9 cellular contexts compared by ENCODE assay signal in the genomic region with DNA sequence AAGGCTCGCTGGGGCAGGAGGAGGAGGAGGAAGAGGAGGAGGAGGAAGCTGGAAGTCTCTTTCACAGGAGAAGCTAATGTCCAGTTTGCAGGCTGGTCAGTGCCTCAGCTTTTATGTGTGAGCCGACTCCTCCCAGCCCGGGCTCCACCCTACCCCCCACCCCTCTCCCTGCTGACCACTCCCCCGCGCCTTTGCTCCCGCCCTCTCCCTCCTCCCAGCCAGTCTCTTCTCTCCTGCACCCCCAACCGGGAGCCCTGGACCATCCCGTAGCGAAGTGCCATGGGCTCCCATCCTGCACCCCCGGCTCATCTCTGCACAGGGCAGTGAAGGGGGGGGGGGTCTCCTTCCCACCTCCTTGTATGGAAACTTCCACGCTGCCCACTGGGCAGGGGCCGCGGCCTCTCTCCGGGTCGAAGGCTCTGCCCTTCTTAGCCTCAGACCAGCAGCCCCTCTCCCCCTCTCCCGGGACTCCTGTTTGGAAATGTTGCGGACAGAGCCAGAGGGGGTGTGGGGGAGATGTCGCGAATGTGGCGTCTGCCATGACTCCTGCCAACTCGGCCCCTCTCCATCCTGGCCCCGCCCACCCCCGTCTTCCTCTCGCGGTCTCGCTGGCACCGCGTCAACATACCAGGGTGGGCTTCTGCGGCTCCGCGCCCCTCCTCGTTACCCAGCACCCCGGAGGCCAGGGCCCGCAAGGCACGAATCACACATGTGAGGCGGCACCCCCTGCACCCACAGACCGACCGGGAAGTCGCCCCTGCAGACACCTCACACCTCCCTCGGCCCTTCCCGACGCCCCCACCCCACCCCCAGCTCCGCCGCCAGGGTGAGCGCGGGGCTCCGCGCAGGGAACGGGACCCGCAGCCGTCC. TPM values are rescaled to one million over a fixed set of nuclear protein-coding genes. Genes with fewer than 3 reads are reported as not detected.
A peak's percentile ranks its signal among the peaks of the same experiment; 100 is the strongest.
DNase-seq lines count a peak whose midpoint lies in the region; ATAC-seq and TF ChIP-seq lines count a peak whose summit lies in the region.
"Had no signal": no experiment of that assay in that cellular context is flagged by ENCODE, and none has a peak within 500 bp of the region (broad histone marks: within the 10 kb centered on the region; RNA-seq: fewer than 3 reads in every experiment).

No MANE protein-coding gene starts in this region.

- no peaks in the 10 kb centered on the region for H3K79me2 ChIP-seq in GM23248 (ENCODE audit: insufficient read depth)

- TF ChIP-seq CTCF in dorsolateral prefrontal cortex (IDR thresholded peaks at IDR 0.05 in 54 of 56, conservative IDR thresholded peaks at IDR 0.05 in 2 of 56; ENCODE audit: low read depth in 1 of 56, partially characterized antibody in 56 of 56): no peak

- no peak overlapping the region for H3K4me2 ChIP-seq in GM23248 (ENCODE audit: unreplicated experiment)

- H3K27ac ChIP-seq in GM23248 (no peak overlapping the region), SJSA1 (peak overlapping the region; percentile 73), dorsolateral prefrontal cortex (no peak overlapping the region)

- intact Hi-C loops in dorsolateral prefrontal cortex (cut with DNase I): no loop called here

- H3F3A ChIP-seq in GM23248 (ENCODE audit: insufficient read depth): peaks cover 4% of the 10 kb centered on the region; the same call in 1 of the 2 replicates

- H3K4me1 ChIP-seq in GM23248 (ENCODE audit: insufficient read depth) (peaks cover 1% of the 10 kb centered on the region; the same call in 1 of the 2 replicates), SJSA1 (replicated peaks) (peaks cover 35% of the 10 kb centered on the region)

- H3K4me3 ChIP-seq in GM23248 (no peak overlapping the region), SJSA1 (peak overlapping the region; percentile 66), dorsolateral prefrontal cortex (peak overlapping the region in 28 of 59 donors; percentile 11 to 56 (median 30))

- in situ Hi-C loops in GM23248 (cut with MboI): no loop called here

- ATAC-seq in GM18517 (IDR thresholded peaks at IDR 0.05; ENCODE audit: unreplicated experiment): no peak
- ATAC-seq in HG03025 (IDR thresholded peaks at IDR 0.05; ENCODE audit: low FRiP score, unreplicated experiment): no peak

- H3K9me2 ChIP-seq in GM23248 (ENCODE audit: insufficient read depth): no peaks in the 10 kb centered on the region

- H3K36me3 ChIP-seq in GM23248 (ENCODE audit: low read depth) (no peaks in the 10 kb centered on the region), SJSA1 (peaks cover 38% of the 10 kb centered on the region)

- no peak overlapping the region for H3K9ac ChIP-seq in GM23248

- no peaks in the 10 kb centered on the region for H4K20me1 ChIP-seq in GM23248 (ENCODE audit: insufficient read depth)

- H2AFZ ChIP-seq in GM23248: no peak overlapping the region

- H3K27me3 ChIP-seq in GM23248 (replicated peaks; ENCODE audit: insufficient read depth) (peaks cover 57% of the 10 kb centered on the region), SJSA1 (replicated peaks) (peaks cover 46% of the 10 kb centered on the region), dorsolateral prefrontal cortex (peaks cover 0 to 100% (median 81%) of the 10 kb centered on the region in 45 donors)

- H3K9me3 ChIP-seq in GM23248 (ENCODE audit: low read depth) (no peaks in the 10 kb centered on the region), SJSA1 (replicated peaks) (peaks cover 6% of the 10 kb centered on the region; the same call in 1 of the 2 replicates)

- WGBS in GM23248 (ENCODE audit: low coverage in 1 of 2, low lambda C conversion rate in 2 of 2, missing lambda C conversion rate in 2 of 2), 2 experiments: 5% methylated on average over 17 to 48 of the region's 51 CpGs

- DNase-seq in GM23248 (peak; percentile 52), SJSA1 (ENCODE audit: low read depth in 1 of 2, low spot score in 2 of 2) (peak; percentile 90 to 95), glomerular visceral epithelial cell (ENCODE audit: extremely low spot score) (peak; percentile 16), renal cortical epithelial cell (ENCODE audit: low read depth) (peak; percentile 22), NCI-H510A (lab: John Stamatoyannopoulos, UW) (no peak), dorsolateral prefrontal cortex (no peak)

RNA-seq across cellular contexts. Expression of gene IGF2, which starts 1.8 kb away (rescaled TPM):
- not detected in 2 replicates for total RNA-seq in GM23248 (2014; rRNA removed; shearing (Covaris generic))
- 0.06 and 0.18 TPM in 2 replicates for polyA plus RNA-seq in GM23248 (2016; fragmentation: Nextera tagmentation; extraction: Ambion mirVana)
- total RNA-seq in SJSA1 (2014; rRNA removed; shearing (Covaris generic)): 29.7 and 31.5 TPM in 2 replicates
- total RNA-seq in renal cortical epithelial cell: 0.75 TPM in 1 of 2 replicates, not detected in the other
- 100 to 1,000 TPM in 2 of 120 experiments, 10 to 100 TPM in 51, 1 to 10 TPM in 67; 1.8 to 139 (median 9.0) TPM for total RNA-seq in dorsolateral prefrontal cortex
- polyA plus RNA-seq: IgD-negative memory B cell had no signal

RNA-seq across cellular contexts. Expression of gene INS, which starts 23.6 kb away (rescaled TPM):
- total RNA-seq in GM23248 (2014; rRNA removed; shearing (Covaris generic)): not detected in 2 replicates
- polyA plus RNA-seq in GM23248 (2016; fragmentation: Nextera tagmentation; extraction: Ambion mirVana): not detected in 2 replicates
- not detected in 2 replicates for total RNA-seq in SJSA1 (2014; rRNA removed; shearing (Covaris generic))
- not detected in 2 replicates for total RNA-seq in renal cortical epithelial cell
- total RNA-seq in dorsolateral prefrontal cortex: not detected
- polyA plus RNA-seq: IgD-negative memory B cell had no signal

RNA-seq across cellular contexts. Expression of gene TH, which starts 34.2 kb away (rescaled TPM):
- not detected in 2 replicates for total RNA-seq in GM23248 (2014; rRNA removed; shearing (Covaris generic))
- not detected in 2 replicates for polyA plus RNA-seq in GM23248 (2016; fragmentation: Nextera tagmentation; extraction: Ambion mirVana)
- total RNA-seq in SJSA1 (2014; rRNA removed; shearing (Covaris generic)): not detected in 2 replicates
- 0.30 TPM in 1 of 2 replicates, not detected in the other for total RNA-seq in renal cortical epithelial cell
- 1 to 10 TPM in 23 of 120 experiments, under 1 TPM in 53, not detected in 44; 0.31 to 4.7 (median 0.72) TPM for total RNA-seq in dorsolateral prefrontal cortex
- polyA plus RNA-seq: IgD-negative memory B cell had no signal

Comparison
In these comparisons a context has a peak if more than half of its experiments do, and no peak if none do; other contexts are left out.
1. DNase-seq: peak in GM23248 (single experiment), SJSA1 (2 of 2), glomerular visceral epithelial cell (single experiment) and renal cortical epithelial cell (single experiment); none in NCI-H510A (single experiment) and dorsolateral prefrontal cortex (0 of 10).